ENCODE assay signal across 22 cellular contexts in the genomic region with DNA sequence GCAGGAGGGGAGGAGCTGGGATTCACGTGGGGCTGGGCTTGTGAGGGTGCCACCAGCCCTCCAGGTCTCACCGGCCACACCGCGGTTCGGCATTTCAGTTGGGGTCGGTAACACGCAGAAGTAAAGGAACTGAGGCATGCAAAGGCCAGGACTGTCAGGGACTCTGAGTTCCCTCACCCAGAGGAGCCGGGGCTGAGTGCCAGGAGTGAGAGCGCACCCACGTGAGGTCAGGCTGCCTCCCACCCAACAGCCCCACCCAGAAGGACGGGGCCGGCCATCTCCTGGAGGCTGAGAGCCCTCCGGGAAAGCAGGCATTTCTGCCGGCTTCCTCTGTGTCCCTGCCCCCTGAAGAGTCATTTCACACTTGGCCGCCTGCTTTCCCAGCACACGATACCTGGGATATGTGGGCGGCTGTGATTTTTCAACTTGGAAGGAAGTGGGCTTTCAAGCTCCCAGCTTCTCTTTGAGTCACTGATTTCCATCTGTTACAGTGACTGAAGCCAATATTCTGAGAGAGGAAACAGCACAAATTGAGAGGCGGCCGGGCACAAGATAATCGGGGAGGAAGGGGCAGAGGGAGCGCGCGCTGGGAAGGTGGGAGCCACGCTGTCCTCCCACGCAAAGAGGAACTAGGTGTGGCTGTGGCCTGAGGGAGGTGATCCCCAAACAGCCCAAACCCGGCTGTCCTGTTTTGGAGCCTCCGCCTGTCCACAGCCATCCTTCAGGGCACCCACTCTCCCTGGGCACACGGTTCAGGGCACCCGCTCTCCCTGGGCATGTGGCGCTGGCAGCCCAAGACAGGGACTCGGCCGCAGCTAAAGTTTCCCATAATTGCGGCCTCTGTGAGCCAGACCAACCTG. TPM values are rescaled to one million over a fixed set of nuclear protein-coding genes. Genes with fewer than 3 reads are reported as not detected.
A peak's percentile ranks its signal among the peaks of the same experiment; 100 is the strongest.
DNase-seq lines count a peak whose midpoint lies in the region; ATAC-seq lines count a peak whose summit lies in the region.
"Had no signal": no experiment of that assay in that cellular context is flagged by ENCODE, and none has a peak within 500 bp of the region (broad histone marks: within the 10 kb centered on the region; RNA-seq: fewer than 3 reads in every experiment).

No MANE protein-coding gene starts in this region.

- H3K27me3 ChIP-seq in BLaER1 treated with 17β-estradiol and CSF1 and Interleukin-3, amounts not matched to agents 10 nM and 100 nM = peaks cover 0 to 4% (median under 1%) of the 10 kb centered on the region in 11 experiments; a peak in 5 of 22 replicates
- H3K27me3 ChIP-seq: upper lobe of right lung had no signal

- H3K36me3 ChIP-seq in BLaER1 treated with 17β-estradiol and CSF1 and Interleukin-3, amounts not matched to agents 10 nM and 100 nM = 0 out of 22 replicates have a peak, but pooled peaks cover 0 to 4% (median 0%) of the 10 kb centered on the region in 11 experiments
- H3K36me3 ChIP-seq: stomach, upper lobe of right lung had no signal

- peak overlapping the region in 2 of 11 experiments; percentile 0 to 49; a peak in 3 of 22 replicates for H3K27ac ChIP-seq in BLaER1 treated with 17β-estradiol and CSF1 and Interleukin-3, amounts not matched to agents 10 nM and 100 nM
- H3K27ac ChIP-seq: stomach, upper lobe of right lung had no signal

- H3K36me3 Mint-ChIP-seq in activated CD4-positive, alpha-beta T cell treated with anti-CD3 and anti-CD28 coated beads, Interleukin-2, amount 10 ng/mL, durations not matched to agents 7 days and 5 days (ENCODE audit: low read depth) = no peaks in the 10 kb centered on the region
- H3K36me3 Mint-ChIP-seq: immature natural killer cell had no signal

- no peaks in the 10 kb centered on the region for H3K4me1 Mint-ChIP-seq in activated CD4-positive, alpha-beta T cell treated with anti-CD3 and anti-CD28 coated beads, Interleukin-2, amount 10 ng/mL, durations not matched to agents 7 days and 5 days
- H3K4me1 Mint-ChIP-seq: immature natural killer cell had no signal

- peak overlapping the region; percentile 75 to 89 (median 79) for H3K4me2 ChIP-seq in BLaER1 treated with 17β-estradiol and CSF1 and Interleukin-3, amounts not matched to agents 10 nM and 100 nM

- CTCF ChIA-PET in activated CD4-positive, alpha-beta T cell treated with anti-CD3 and anti-CD28 coated beads, Interleukin-2, amount 10 ng/mL, durations not matched to agents 7 days and 5 days (lab: Charles Lee) = interaction anchor here (0.6 kb wide), 1 partner anchor 950 kb away, joined by 3 read pairs; no protein-coding TSS in a partner anchor

- H3K27me3 Mint-ChIP-seq in activated CD4-positive, alpha-beta T cell treated with anti-CD3 and anti-CD28 coated beads, Interleukin-2, amount 10 ng/mL, durations not matched to agents 7 days and 5 days = no peaks in the 10 kb centered on the region

- peaks cover 24% of the 10 kb centered on the region for H3K9me3 Mint-ChIP-seq in activated CD4-positive, alpha-beta T cell treated with anti-CD3 and anti-CD28 coated beads, Interleukin-2, amount 10 ng/mL, durations not matched to agents 7 days and 5 days

- no peak overlapping the region for H3K4me3 Mint-ChIP-seq in activated CD4-positive, alpha-beta T cell treated with anti-CD3 and anti-CD28 coated beads, Interleukin-2, amount 10 ng/mL, durations not matched to agents 7 days and 5 days
- H3K4me3 Mint-ChIP-seq: immature natural killer cell, memory B cell had no signal

- H3K27ac Mint-ChIP-seq in activated CD4-positive, alpha-beta T cell treated with anti-CD3 and anti-CD28 coated beads, Interleukin-2, amount 10 ng/mL, durations not matched to agents 7 days and 5 days = no peak overlapping the region
- H3K27ac Mint-ChIP-seq: activated T-helper 2 cell treated with anti-CD3 and anti-CD28 coated beads, Interferon-gamma antibody, Interleukin-2, Interleukin-4, amounts not matched to agents 10 μg/mL and 5 μg/mL and 100 μg/mL, durations not matched to agents 14 hours and 24 hours and 36 hours; immature natural killer cell; memory B cell; progenitor cell of endocrine pancreas had no signal

- peaks cover 49 to 63% (median 54%) of the 10 kb centered on the region in 10 experiments for H3K4me1 ChIP-seq in BLaER1 treated with 17β-estradiol and CSF1 and Interleukin-3, amounts not matched to agents 10 nM and 100 nM
- H3K4me1 ChIP-seq: stomach, upper lobe of right lung had no signal

- DNase-seq in NCI-H226 (peak; percentile 16), inferior parietal cortex (ENCODE audit: extremely low spot score) (peak; percentile 58), posterior cingulate gyrus (peak in 7 of 10 donors; percentile 24 to 88 (median 49))
- no peak for DNase-seq in activated CD4-positive, alpha-beta T cell treated with anti-CD3 and anti-CD28 coated beads, Interleukin-2, amount 10 ng/mL, durations not matched to agents 7 days and 5 days
- DNase-seq: activated CD4-positive, alpha-beta T cell treated with anti-CD3 and anti-CD28 coated beads for 48 hours; immature natural killer cell; IMR-90; naive B cell; NCI-H1436; NCI-H2171; NCI-H526 treated with DMSO at 0.1 percent for 48 hours; stimulated activated CD4-positive, alpha-beta T cell treated with anti-CD3 and anti-CD28 coated beads, Interleukin-4, amount 100 ng/mL, for 4 hours; stomach; upper lobe of right lung had no signal

- POLR2A ChIA-PET in activated CD4-positive, alpha-beta T cell treated with anti-CD3 and anti-CD28 coated beads, Interleukin-2, amount 10 ng/mL, durations not matched to agents 7 days and 5 days (lab: Charles Lee) = no interaction called here

- no peaks in the 10 kb centered on the region; a peak in 1 of 22 replicates for H4K20me1 ChIP-seq in BLaER1 treated with 17β-estradiol and CSF1 and Interleukin-3, amounts not matched to agents 10 nM and 100 nM

- ATAC-seq in GM21737 (IDR thresholded peaks at IDR 0.05; ENCODE audit: unreplicated experiment) (no peak), HG02678 (IDR thresholded peaks at IDR 0.05; ENCODE audit: unreplicated experiment) (no peak), GM18873 (IDR thresholded peaks at IDR 0.05; ENCODE audit: low FRiP score, unreplicated experiment) (no peak)
- ATAC-seq: upper lobe of right lung had no signal

- H3K9ac ChIP-seq in BLaER1 treated with 17β-estradiol and CSF1 and Interleukin-3, amounts not matched to agents 10 nM and 100 nM = peak overlapping the region in 3 of 11 experiments; percentile 11 to 31 (median 12); a peak in 2 of 22 replicates

- H3K4me3 ChIP-seq in BLaER1 treated with 17β-estradiol and CSF1 and Interleukin-3, amounts not matched to agents 10 nM and 100 nM = no peak overlapping the region
- H3K4me3 ChIP-seq: stomach, upper lobe of right lung had no signal

- H3K9me3 ChIP-seq in BLaER1 treated with 17β-estradiol and CSF1 and Interleukin-3, amounts not matched to agents 10 nM and 100 nM (replicated peaks in 1 of 11) = peaks cover 11 to 37% (median 28%) of the 10 kb centered on the region in 11 experiments
- H3K9me3 ChIP-seq: upper lobe of right lung had no signal

- intact Hi-C loops in posterior cingulate gyrus (cut with DNase I) = loop anchor here (2.0 kb wide), 1 partner anchor 46 kb away; no protein-coding TSS in a partner anchor

RNA-seq across cellular contexts. Expression of gene GALNT9, which starts 19.0 kb away (rescaled TPM):
- not detected for total RNA-seq in activated CD4-positive, alpha-beta T cell treated with anti-CD3 and anti-CD28 coated beads, Interleukin-2, amount 10 ng/mL, durations not matched to agents 7 days and 5 days
- total RNA-seq: activated T-helper 2 cell treated with anti-CD3 and anti-CD28 coated beads, Interferon-gamma antibody, Interleukin-2, Interleukin-4, amounts not matched to agents 10 μg/mL and 5 μg/mL and 100 μg/mL, durations not matched to agents 14 hours and 24 hours and 36 hours; M059J had no signal
